In genomic region chr20:4811661-4812181, GRCh38 we compare ENCODE assay signal across 9 cellular contexts. TPM values are rescaled to one million over a fixed set of nuclear protein-coding genes. Genes with fewer than 3 reads are reported as not detected.
DNase-seq lines count a peak whose midpoint lies in the region; ATAC-seq and TF ChIP-seq lines count a peak whose summit lies in the region.
"Had no signal": no experiment of that assay in that cellular context is flagged by ENCODE, and none has a peak within 500 bp of the region (broad histone marks: within the 10 kb centered on the region; RNA-seq: fewer than 3 reads in every experiment).

No MANE protein-coding gene starts in this region.

- H3K27ac Mint-ChIP-seq in activated CD4-positive, alpha-beta T cell treated with anti-CD3 and anti-CD28 coated beads, Interleukin-2, amount 10 ng/mL, durations not matched to agents 24 days and 14 days = peak overlapping the region; percentile 96
- peak overlapping the region; percentile 100 for H3K27ac Mint-ChIP-seq in stimulated activated effector memory CD8-positive, alpha-beta T cell treated with anti-CD3 and anti-CD28 coated beads, Interleukin-12 subunit alpha, Interleukin-12 subunit beta, amount 100 ng/mL, for 72 hours

- TF ChIP-seq POLR2A in gastroesophageal sphincter (IDR thresholded peaks at IDR 0.05) = no peak

- H3K9me3 Mint-ChIP-seq in activated CD4-positive, alpha-beta T cell treated with anti-CD3 and anti-CD28 coated beads, Interleukin-2, amount 10 ng/mL, durations not matched to agents 24 days and 14 days = no peaks in the 10 kb centered on the region
- no peaks in the 10 kb centered on the region for H3K9me3 Mint-ChIP-seq in stimulated activated effector memory CD8-positive, alpha-beta T cell treated with anti-CD3 and anti-CD28 coated beads, Interleukin-12 subunit alpha, Interleukin-12 subunit beta, amount 100 ng/mL, for 72 hours

- no peak for TF ChIP-seq EP300 in gastroesophageal sphincter (IDR thresholded peaks at IDR 0.05)

- peaks cover 72% of the 10 kb centered on the region for H3K4me1 Mint-ChIP-seq in activated CD4-positive, alpha-beta T cell treated with anti-CD3 and anti-CD28 coated beads, Interleukin-2, amount 10 ng/mL, durations not matched to agents 24 days and 14 days
- peaks cover 82% of the 10 kb centered on the region for H3K4me1 Mint-ChIP-seq in stimulated activated effector memory CD8-positive, alpha-beta T cell treated with anti-CD3 and anti-CD28 coated beads, Interleukin-12 subunit alpha, Interleukin-12 subunit beta, amount 100 ng/mL, for 72 hours

- no peak for TF ChIP-seq CTCF in gastroesophageal sphincter (IDR thresholded peaks at IDR 0.05)

- H3K36me3 ChIP-seq in gastroesophageal sphincter = no peaks in the 10 kb centered on the region
- H3K36me3 ChIP-seq in HAP-1 (replicated peaks) = no peaks in the 10 kb centered on the region

- no peak overlapping the region; the same call in 1 of the 2 replicates for H3K4me3 ChIP-seq in Jurkat, Clone E6-1 (ENCODE audit: low read length)
- H3K4me3 ChIP-seq in gastroesophageal sphincter (no peak overlapping the region), HAP-1 (no peak overlapping the region)

- WGBS in gastroesophageal sphincter (ENCODE audit: low coverage in 1 of 2), 2 donors = 81 to 82% methylated on average over 2 to 4 of the region's 8 CpGs

- peak; percentile 75 for DNase-seq in Jurkat, Clone E6-1 (ENCODE audit: low read depth, low spot score)
- peak; percentile 88 for DNase-seq in activated CD4-positive, alpha-beta T cell treated with anti-CD3 and anti-CD28 coated beads, Interleukin-2, amount 10 ng/mL, durations not matched to agents 24 days and 14 days
- peak; percentile 23 to 76 for DNase-seq in stimulated activated effector memory CD8-positive, alpha-beta T cell treated with anti-CD3 and anti-CD28 coated beads, Interleukin-12 subunit alpha, Interleukin-12 subunit beta, amount 100 ng/mL, for 72 hours (ENCODE audit: low spot score in 2 of 2)
- DNase-seq in HAP-1 (ENCODE audit: low spot score in 2 of 2) = no peak
- DNase-seq in NCI-H226 = no peak
- no peak for DNase-seq in DMS79 treated with DMSO at 0.1 percent for 48 hours (lab: John Stamatoyannopoulos, UW)
- no peak for DNase-seq in NCI-H345 treated with DMSO at 0.1 percent for 48 hours (lab: John Stamatoyannopoulos, UW; ENCODE audit: unreplicated experiment)
- DNase-seq: NCI-H2081 treated with DMSO at 0.1 percent for 48 hours had no signal

- peak; percentile 46 for ATAC-seq in gastroesophageal sphincter
- peak; percentile 17 for ATAC-seq in stimulated activated effector memory CD8-positive, alpha-beta T cell treated with anti-CD3 and anti-CD28 coated beads, Interleukin-12 subunit alpha, Interleukin-12 subunit beta, amount 100 ng/mL, for 72 hours

- in situ Hi-C loops in HAP-1 (cut with MboI; ENCODE audit: low sequenced_read_pairs) = no loop called here

- peak overlapping the region in 2 of 4 donors; percentile 38 to 71 for H3K27ac ChIP-seq in gastroesophageal sphincter

- no peaks in the 10 kb centered on the region for H3K9me3 ChIP-seq in gastroesophageal sphincter
- H3K9me3 ChIP-seq in HAP-1 = no peaks in the 10 kb centered on the region

- H3K27me3 ChIP-seq in gastroesophageal sphincter (no peaks in the 10 kb centered on the region), HAP-1 (ENCODE audit: low read depth) (no peaks in the 10 kb centered on the region)

- peak overlapping the region; percentile 87 for H3K4me3 Mint-ChIP-seq in activated CD4-positive, alpha-beta T cell treated with anti-CD3 and anti-CD28 coated beads, Interleukin-2, amount 10 ng/mL, durations not matched to agents 24 days and 14 days
- peak overlapping the region; percentile 95 for H3K4me3 Mint-ChIP-seq in stimulated activated effector memory CD8-positive, alpha-beta T cell treated with anti-CD3 and anti-CD28 coated beads, Interleukin-12 subunit alpha, Interleukin-12 subunit beta, amount 100 ng/mL, for 72 hours

- no peaks in the 10 kb centered on the region for H3K27me3 Mint-ChIP-seq in activated CD4-positive, alpha-beta T cell treated with anti-CD3 and anti-CD28 coated beads, Interleukin-2, amount 10 ng/mL, durations not matched to agents 24 days and 14 days

- intact Hi-C loops in activated CD4-positive, alpha-beta T cell treated with anti-CD3 and anti-CD28 coated beads, Interleukin-2, amount 10 ng/mL, durations not matched to agents 24 days and 14 days (cut with micrococcal nuclease) = loop anchor here (5.0 kb wide), 1 partner anchor 316 kb away; the partner anchor contains the start of gene CDS2

- peaks cover 23% of the 10 kb centered on the region for H3K36me3 Mint-ChIP-seq in activated CD4-positive, alpha-beta T cell treated with anti-CD3 and anti-CD28 coated beads, Interleukin-2, amount 10 ng/mL, durations not matched to agents 24 days and 14 days (ENCODE audit: low read depth)
- peaks cover 62% of the 10 kb centered on the region for H3K36me3 Mint-ChIP-seq in stimulated activated effector memory CD8-positive, alpha-beta T cell treated with anti-CD3 and anti-CD28 coated beads, Interleukin-12 subunit alpha, Interleukin-12 subunit beta, amount 100 ng/mL, for 72 hours

- peaks cover 0 to 77% (median 25%) of the 10 kb centered on the region in 3 donors for H3K4me1 ChIP-seq in gastroesophageal sphincter
- no peaks in the 10 kb centered on the region for H3K4me1 ChIP-seq in HAP-1

RNA-seq across cellular contexts. Expression of gene RASSF2, which starts 11.7 kb away (rescaled TPM):
- 12.7 TPM for polyA plus RNA-seq in Jurkat, Clone E6-1 (2012; ENCODE audit: insufficient read depth, insufficient read length)
- 38.1 and 38.5 TPM in 2 replicates for total RNA-seq in activated CD4-positive, alpha-beta T cell treated with anti-CD3 and anti-CD28 coated beads, Interleukin-2, amount 10 ng/mL, durations not matched to agents 24 days and 14 days
- total RNA-seq in gastroesophageal sphincter = 10 to 100 TPM; 28.3 to 99.0 (median 69.1) TPM

Comparison
In these comparisons a context has a peak if more than half of its experiments do, and no peak if none do; other contexts are left out.
1. DNase-seq: peak in Jurkat, Clone E6-1 (single experiment), activated CD4-positive, alpha-beta T cell treated with anti-CD3 and anti-CD28 coated beads, Interleukin-2, amount 10 ng/mL, durations not matched to agents 24 days and 14 days (single experiment) and stimulated activated effector memory CD8-positive, alpha-beta T cell treated with anti-CD3 and anti-CD28 coated beads, Interleukin-12 subunit alpha, Interleukin-12 subunit beta, amount 100 ng/mL, for 72 hours (2 of 2); none in HAP-1 (0 of 2), NCI-H226 (single experiment), DMS79 treated with DMSO at 0.1 percent for 48 hours (single experiment) and NCI-H345 treated with DMSO at 0.1 percent for 48 hours (single experiment).